Comparison of ENCODE assay signal across 1 cellular context in the genomic region with DNA sequence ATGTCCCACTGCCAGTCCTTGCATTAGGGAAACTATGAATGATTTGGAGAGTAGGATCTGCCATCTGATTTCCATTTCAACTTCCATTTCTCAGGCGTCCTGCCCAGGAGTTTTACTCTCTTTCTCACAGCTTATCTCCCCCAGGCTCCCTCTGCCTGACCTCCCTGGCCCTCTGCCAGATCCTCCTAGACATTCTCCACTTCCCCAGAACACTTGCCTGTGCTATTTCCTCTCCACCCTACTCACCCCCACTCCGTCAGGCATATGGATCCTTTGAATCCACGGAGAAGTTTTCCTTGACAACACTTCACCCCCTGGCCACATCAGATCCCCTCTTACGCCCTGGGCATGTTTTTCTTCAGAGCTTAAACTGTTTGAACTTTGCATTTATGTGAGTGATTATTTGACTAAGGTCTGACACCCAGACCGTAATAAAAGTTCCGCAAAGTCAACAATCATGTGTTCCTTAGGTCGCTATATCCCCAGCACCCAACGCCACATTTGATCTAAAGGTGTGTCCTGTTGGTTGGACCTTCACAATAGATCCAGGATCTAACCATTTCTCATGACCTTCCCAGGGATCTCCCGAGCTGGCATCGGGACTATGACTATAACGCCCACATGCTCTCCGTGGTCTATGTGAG.
TF ChIP-seq lines count a peak whose summit lies in the region.

No MANE protein-coding gene starts in this region.

TF ChIP-seq in GM23338, 12 proteins besides CTCF, POLR2A, EP300 and RAD21 (continued from another document):
- TF ChIP-seq, protein P1, sequence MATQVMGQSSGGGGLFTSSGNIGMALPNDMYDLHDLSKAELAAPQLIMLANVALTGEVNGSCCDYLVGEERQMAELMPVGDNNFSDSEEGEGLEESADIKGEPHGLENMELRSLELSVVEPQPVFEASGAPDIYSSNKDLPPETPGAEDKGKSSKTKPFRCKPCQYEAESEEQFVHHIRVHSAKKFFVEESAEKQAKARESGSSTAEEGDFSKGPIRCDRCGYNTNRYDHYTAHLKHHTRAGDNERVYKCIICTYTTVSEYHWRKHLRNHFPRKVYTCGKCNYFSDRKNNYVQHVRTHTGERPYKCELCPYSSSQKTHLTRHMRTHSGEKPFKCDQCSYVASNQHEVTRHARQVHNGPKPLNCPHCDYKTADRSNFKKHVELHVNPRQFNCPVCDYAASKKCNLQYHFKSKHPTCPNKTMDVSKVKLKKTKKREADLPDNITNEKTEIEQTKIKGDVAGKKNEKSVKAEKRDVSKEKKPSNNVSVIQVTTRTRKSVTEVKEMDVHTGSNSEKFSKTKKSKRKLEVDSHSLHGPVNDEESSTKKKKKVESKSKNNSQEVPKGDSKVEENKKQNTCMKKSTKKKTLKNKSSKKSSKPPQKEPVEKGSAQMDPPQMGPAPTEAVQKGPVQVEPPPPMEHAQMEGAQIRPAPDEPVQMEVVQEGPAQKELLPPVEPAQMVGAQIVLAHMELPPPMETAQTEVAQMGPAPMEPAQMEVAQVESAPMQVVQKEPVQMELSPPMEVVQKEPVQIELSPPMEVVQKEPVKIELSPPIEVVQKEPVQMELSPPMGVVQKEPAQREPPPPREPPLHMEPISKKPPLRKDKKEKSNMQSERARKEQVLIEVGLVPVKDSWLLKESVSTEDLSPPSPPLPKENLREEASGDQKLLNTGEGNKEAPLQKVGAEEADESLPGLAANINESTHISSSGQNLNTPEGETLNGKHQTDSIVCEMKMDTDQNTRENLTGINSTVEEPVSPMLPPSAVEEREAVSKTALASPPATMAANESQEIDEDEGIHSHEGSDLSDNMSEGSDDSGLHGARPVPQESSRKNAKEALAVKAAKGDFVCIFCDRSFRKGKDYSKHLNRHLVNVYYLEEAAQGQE (IDR thresholded peaks at IDR 0.05; ENCODE audit: unreplicated experiment), result no peak
- TF ChIP-seq STAT1 (IDR thresholded peaks at IDR 0.05; ENCODE audit: unreplicated experiment) (no peak), EZH2 (IDR thresholded peaks at IDR 0.05; ENCODE audit: low read depth, unreplicated experiment) (no peak), JUNB (IDR thresholded peaks at IDR 0.05; ENCODE audit: unreplicated experiment) (no peak)
